Comparison of ENCODE assay signal across 11 cellular contexts in the genomic region with DNA sequence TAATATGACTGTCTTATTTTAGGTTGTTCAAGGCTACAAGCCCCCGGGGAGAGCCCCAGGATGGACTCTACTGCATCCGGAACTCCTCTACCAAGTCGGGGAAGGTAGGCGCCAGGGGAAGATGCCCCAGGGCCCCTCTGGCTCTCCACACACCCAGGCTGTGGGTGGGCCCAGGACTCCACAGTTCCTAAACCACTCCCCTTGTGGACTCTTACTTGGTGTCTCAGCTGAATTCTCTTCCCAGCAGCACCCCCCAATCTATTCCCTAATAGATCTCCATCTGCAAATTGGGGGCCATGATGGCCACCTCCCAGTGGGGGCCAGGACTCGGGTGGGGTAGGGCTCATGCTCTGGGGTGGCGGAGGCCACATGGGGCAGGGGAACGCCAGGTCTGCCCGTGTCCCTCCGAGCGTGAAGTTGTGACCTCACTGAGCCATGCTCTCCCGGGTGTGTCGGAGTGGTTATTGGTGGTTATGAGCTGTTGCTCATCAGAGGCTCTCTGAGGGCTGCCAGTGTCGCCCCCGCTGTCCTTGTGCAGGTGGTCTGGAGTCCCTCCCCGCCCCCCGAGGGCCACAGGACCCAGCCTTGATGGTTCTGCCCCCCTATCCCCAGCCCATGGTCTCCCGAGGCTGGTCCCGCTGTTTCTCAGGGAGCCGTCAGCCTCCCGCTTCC.
DNase-seq lines count a peak whose midpoint lies in the region; ATAC-seq and TF ChIP-seq lines count a peak whose summit lies in the region.
"Had no signal": no experiment of that assay in that cellular context is flagged by ENCODE, and none has a peak within 500 bp of the region (broad histone marks: within the 10 kb centered on the region; RNA-seq: fewer than 3 reads in every experiment).

No MANE protein-coding gene starts in this region.

- peak; percentile 37 to 39 for ATAC-seq in activated CD4-positive, CD25-positive, alpha-beta regulatory T cell treated with anti-CD3 and anti-CD28 coated beads, Interleukin-2, amount 50 U/mL, for 24 hours
- ATAC-seq in GM21515 (IDR thresholded peaks at IDR 0.05; ENCODE audit: unreplicated experiment) (peak; percentile 57), HG03520 (IDR thresholded peaks at IDR 0.05; ENCODE audit: unreplicated experiment) (peak; percentile 69), HG03280 (IDR thresholded peaks at IDR 0.05; ENCODE audit: unreplicated experiment) (no peak)

- peaks cover 5% of the 10 kb centered on the region for H3K36me3 Mint-ChIP-seq in nephron progenitor cell (ENCODE audit: low read depth)

- peak overlapping the region; percentile 54 for H3K27ac Mint-ChIP-seq in nephron progenitor cell

- no peaks in the 10 kb centered on the region for H3K9me3 Mint-ChIP-seq in nephron progenitor cell
- H3K9me3 Mint-ChIP-seq: T-helper 2 cell treated with Interferon-gamma antibody and Interleukin-4, amounts not matched to agents 5 μg/mL and 100 μg/mL, for 36 hours had no signal

- no peaks in the 10 kb centered on the region for H3K27me3 Mint-ChIP-seq in nephron progenitor cell (ENCODE audit: low read depth, poor library complexity)
- H3K27me3 Mint-ChIP-seq: brain had no signal

- no peak overlapping the region for H3K4me3 Mint-ChIP-seq in nephron progenitor cell
- H3K4me3 Mint-ChIP-seq: brain; T-helper 2 cell treated with Interferon-gamma antibody and Interleukin-4, amounts not matched to agents 5 μg/mL and 100 μg/mL, for 36 hours had no signal

- no peak for TF ChIP-seq POLR2A in erythroblast (IDR thresholded peaks at IDR 0.05; ENCODE audit: low read length)

- DNase-seq in activated CD4-positive, CD25-positive, alpha-beta regulatory T cell (lab: John Stamatoyannopoulos, UW) = no peak
- DNase-seq in nephron progenitor cell (no peak), erythroblast (lab: John Stamatoyannopoulos, UW) (no peak), SIG-M5 treated with dmso at 0.1 percent for 504 hours (lab: John Stamatoyannopoulos, UW; ENCODE audit: unreplicated experiment) (no peak)
- DNase-seq: NCI-H1436 treated with DMSO at 0.1 percent for 48 hours had no signal

- no peak for TF ChIP-seq CTCF in nephron progenitor cell (IDR thresholded peaks at IDR 0.05)

- peaks cover 5% of the 10 kb centered on the region for H3K4me1 Mint-ChIP-seq in nephron progenitor cell
